ENCODE assay signal across 1 cellular context in the genomic region with DNA sequence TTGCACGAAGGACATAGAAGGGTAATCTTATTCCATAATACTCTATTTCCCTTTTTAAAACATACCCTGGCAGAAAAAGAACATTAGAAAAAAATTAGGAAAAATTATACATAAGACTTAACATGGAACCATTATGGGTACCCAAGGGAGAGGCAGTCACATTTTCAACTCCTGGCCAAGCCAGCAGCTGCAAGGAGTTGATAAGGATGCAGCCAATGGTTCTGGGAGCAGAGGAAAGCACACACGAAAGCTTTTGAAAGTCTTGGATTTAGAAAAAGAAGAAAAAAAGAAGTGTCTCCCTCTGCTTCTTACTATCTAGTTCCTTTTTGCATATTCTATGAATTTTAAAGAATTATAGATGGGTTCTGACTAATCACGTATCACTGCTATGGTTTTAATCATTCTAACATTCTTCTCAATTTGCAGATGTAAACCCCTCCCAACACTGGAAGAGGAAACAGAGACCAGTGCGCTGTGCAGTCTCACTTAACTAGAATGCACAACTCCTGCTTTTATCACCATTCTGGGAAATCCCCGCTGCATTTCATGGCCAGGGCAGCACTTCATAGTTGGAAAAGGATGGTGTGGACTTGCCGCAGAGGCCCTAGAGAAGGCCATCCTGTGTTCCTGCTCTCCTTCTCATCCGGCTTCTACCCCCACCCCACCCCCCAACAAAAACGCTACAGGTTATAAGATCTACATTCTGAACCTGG.
TF ChIP-seq lines count a peak whose summit lies in the region.

No MANE protein-coding gene starts in this region.

TF ChIP-seq in K562, 482 proteins besides CTCF, POLR2A, EP300 and RAD21 (continued from another document and continues in another):
- TF ChIP-seq, protein P1, sequence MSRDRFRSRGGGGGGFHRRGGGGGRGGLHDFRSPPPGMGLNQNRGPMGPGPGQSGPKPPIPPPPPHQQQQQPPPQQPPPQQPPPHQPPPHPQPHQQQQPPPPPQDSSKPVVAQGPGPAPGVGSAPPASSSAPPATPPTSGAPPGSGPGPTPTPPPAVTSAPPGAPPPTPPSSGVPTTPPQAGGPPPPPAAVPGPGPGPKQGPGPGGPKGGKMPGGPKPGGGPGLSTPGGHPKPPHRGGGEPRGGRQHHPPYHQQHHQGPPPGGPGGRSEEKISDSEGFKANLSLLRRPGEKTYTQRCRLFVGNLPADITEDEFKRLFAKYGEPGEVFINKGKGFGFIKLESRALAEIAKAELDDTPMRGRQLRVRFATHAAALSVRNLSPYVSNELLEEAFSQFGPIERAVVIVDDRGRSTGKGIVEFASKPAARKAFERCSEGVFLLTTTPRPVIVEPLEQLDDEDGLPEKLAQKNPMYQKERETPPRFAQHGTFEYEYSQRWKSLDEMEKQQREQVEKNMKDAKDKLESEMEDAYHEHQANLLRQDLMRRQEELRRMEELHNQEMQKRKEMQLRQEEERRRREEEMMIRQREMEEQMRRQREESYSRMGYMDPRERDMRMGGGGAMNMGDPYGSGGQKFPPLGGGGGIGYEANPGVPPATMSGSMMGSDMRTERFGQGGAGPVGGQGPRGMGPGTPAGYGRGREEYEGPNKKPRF (IDR thresholded peaks at IDR 0.05; ENCODE audit: low read depth, low read length): no peak
- TF ChIP-seq ZBTB8A (IDR thresholded peaks at IDR 0.05; ENCODE audit: partially characterized antibody) (no peak), NFATC3 (IDR thresholded peaks at IDR 0.05) (no peak), TGIF2 (CRISPR knock-in tag; IDR thresholded peaks at IDR 0.05) (no peak), FOS (IDR thresholded peaks at IDR 0.05; ENCODE audit: extremely low read depth, insufficient read length) (no peak), NR4A1 (CRISPR knock-in tag; IDR thresholded peaks at IDR 0.05) (no peak), NR4A1 (tag; IDR thresholded peaks at IDR 0.05) (no peak), ZNF3 (CRISPR knock-in tag; IDR thresholded peaks at IDR 0.05) (no peak), YBX1 (IDR thresholded peaks at IDR 0.05) (no peak), NFE2L1 (tag; IDR thresholded peaks at IDR 0.05; ENCODE audit: borderline replicate concordance, low read depth) (no peak), FOXA1 (IDR thresholded peaks at IDR 0.05; ENCODE audit: borderline replicate concordance) (no peak), MECOM (CRISPR knock-in tag; IDR thresholded peaks at IDR 0.05) (no peak), CBFA2T2 (conservative IDR thresholded peaks at IDR 0.05) (peak; percentile 76), CHD7 (IDR thresholded peaks at IDR 0.05; ENCODE audit: low read depth, low read length) (no peak), ZHX1 (conservative IDR thresholded peaks at IDR 0.05; ENCODE audit: low read length) (no peak), BHLHE40 (IDR thresholded peaks at IDR 0.05; ENCODE audit: low read length) (peak; percentile 66; the same call in 1 of the 2 replicates), SREBF1 (IDR thresholded peaks at IDR 0.05; ENCODE audit: borderline replicate concordance, low read depth, low read length) (no peak), ZFP36 (IDR thresholded peaks at IDR 0.05; ENCODE audit: low read depth, low read length, partially characterized antibody) (peak; percentile 66), ZNF76 (CRISPR knock-in tag; IDR thresholded peaks at IDR 0.05; ENCODE audit: borderline replicate concordance) (no peak), KAT8 (IDR thresholded peaks at IDR 0.05; ENCODE audit: low read depth) (no peak), ZNF282 (CRISPR knock-in tag; IDR thresholded peaks at IDR 0.05) (no peak), SMAD2 (IDR thresholded peaks at IDR 0.05; ENCODE audit: low read depth, low read length) (no peak), ELF4 (CRISPR knock-in tag; IDR thresholded peaks at IDR 0.05) (no peak), ZBTB34 (CRISPR knock-in tag; IDR thresholded peaks at IDR 0.05) (no peak), HDAC3 (IDR thresholded peaks at IDR 0.05; ENCODE audit: borderline replicate concordance, partially characterized antibody) (peak; percentile 62), RHOXF2B (CRISPR knock-in tag; conservative IDR thresholded peaks at IDR 0.05) (no peak), SMARCC2 (IDR thresholded peaks at IDR 0.05; ENCODE audit: low read depth) (peak; percentile 75; the same call in 1 of the 2 replicates), ZNF444 (CRISPR knock-in tag; IDR thresholded peaks at IDR 0.05) (no peak), NBN (IDR thresholded peaks at IDR 0.05; ENCODE audit: low read depth) (no peak), SUPT5H (IDR thresholded peaks at IDR 0.05) (no peak), RBM34 (IDR thresholded peaks at IDR 0.05; ENCODE audit: borderline replicate concordance, insufficient read depth, low read length) (no peak), NCOR1 (IDR thresholded peaks at IDR 0.05) (peak; percentile 79), TEAD2 (tag; IDR thresholded peaks at IDR 0.05) (no peak), DPF2 (IDR thresholded peaks at IDR 0.05) (peak; percentile 87), HMG20B (CRISPR knock-in tag; IDR thresholded peaks at IDR 0.05) (no peak), WHSC1 (IDR thresholded peaks at IDR 0.05; ENCODE audit: low read length) (no peak), ATF1 (CRISPR knock-in tag; IDR thresholded peaks at IDR 0.05) (no peak), ATF1 (tag; IDR thresholded peaks at IDR 0.05) (no peak), ZNF311 (CRISPR knock-in tag; IDR thresholded peaks at IDR 0.05) (no peak)
- TF ChIP-seq, protein P2, sequence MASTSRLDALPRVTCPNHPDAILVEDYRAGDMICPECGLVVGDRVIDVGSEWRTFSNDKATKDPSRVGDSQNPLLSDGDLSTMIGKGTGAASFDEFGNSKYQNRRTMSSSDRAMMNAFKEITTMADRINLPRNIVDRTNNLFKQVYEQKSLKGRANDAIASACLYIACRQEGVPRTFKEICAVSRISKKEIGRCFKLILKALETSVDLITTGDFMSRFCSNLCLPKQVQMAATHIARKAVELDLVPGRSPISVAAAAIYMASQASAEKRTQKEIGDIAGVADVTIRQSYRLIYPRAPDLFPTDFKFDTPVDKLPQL (IDR thresholded peaks at IDR 0.05; ENCODE audit: extremely low read depth, insufficient read length): no peak
- TF ChIP-seq, protein P3, sequence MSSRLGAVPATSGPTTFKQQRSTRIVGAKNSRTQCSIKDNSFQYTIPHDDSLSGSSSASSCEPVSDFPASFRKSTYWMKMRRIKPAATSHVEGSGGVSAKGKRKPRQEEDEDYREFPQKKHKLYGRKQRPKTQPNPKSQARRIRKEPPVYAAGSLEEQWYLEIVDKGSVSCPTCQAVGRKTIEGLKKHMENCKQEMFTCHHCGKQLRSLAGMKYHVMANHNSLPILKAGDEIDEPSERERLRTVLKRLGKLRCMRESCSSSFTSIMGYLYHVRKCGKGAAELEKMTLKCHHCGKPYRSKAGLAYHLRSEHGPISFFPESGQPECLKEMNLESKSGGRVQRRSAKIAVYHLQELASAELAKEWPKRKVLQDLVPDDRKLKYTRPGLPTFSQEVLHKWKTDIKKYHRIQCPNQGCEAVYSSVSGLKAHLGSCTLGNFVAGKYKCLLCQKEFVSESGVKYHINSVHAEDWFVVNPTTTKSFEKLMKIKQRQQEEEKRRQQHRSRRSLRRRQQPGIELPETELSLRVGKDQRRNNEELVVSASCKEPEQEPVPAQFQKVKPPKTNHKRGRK (tag; IDR thresholded peaks at IDR 0.05): no peak
